9 cellular contexts compared by ENCODE assay signal in the genomic region with DNA sequence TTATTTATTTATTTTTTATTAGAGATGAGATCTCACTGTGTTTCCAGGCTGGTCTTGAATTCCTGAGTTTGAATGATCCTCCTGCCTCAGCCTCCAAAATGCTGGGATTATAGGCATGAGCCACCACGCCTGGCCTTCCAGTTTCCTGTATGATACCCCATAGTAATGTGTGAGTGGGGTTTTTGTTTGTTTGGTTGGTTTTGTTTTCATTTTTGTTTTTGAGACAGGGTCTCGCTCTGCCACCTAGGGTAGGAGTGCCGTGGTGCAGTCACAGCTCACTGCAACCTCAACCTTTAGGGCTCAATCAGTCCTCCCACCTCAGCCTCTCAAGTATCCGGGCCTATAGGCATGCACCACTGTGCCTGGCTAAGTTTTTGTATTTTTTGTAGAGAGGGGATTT. TPM values are rescaled to one million over a fixed set of nuclear protein-coding genes. Genes with fewer than 3 reads are reported as not detected.
DNase-seq lines count a peak whose midpoint lies in the region; ATAC-seq and TF ChIP-seq lines count a peak whose summit lies in the region.
"Had no signal": no experiment of that assay in that cellular context is flagged by ENCODE, and none has a peak within 500 bp of the region (broad histone marks: within the 10 kb centered on the region; RNA-seq: fewer than 3 reads in every experiment).

No MANE protein-coding gene starts in this region.

- H4K5ac ChIP-seq in mesendoderm (ENCODE audit: low read length) = no peak overlapping the region

- no peaks in the 10 kb centered on the region for H3K4me1 ChIP-seq in mesendoderm (ENCODE audit: control insufficient read depth, low read depth, low read length)

- H3K9me3 Mint-ChIP-seq in chondrocyte (ENCODE audit: low read depth) = no peaks in the 10 kb centered on the region

- peak; percentile 23 for DNase-seq in mesendoderm
- DNase-seq in chondrocyte (ENCODE audit: low spot score) = no peak
- DNase-seq in NCI-H526 (lab: John Stamatoyannopoulos, UW) = no peak
- no peak for DNase-seq in NCI-H187 treated with DMSO at 0.1 percent for 48 hours (lab: John Stamatoyannopoulos, UW)
- no peak for DNase-seq in head of caudate nucleus
- DNase-seq: NCI-H69 had no signal

- TF ChIP-seq CTCF in chondrocyte (IDR thresholded peaks at IDR 0.05) = no peak

- intact Hi-C loops in head of caudate nucleus (cut with DNase I) = no loop called here

- no peak overlapping the region for H2BK15ac ChIP-seq in mesendoderm (replicated peaks; ENCODE audit: low read depth)

- no peak overlapping the region for H3K4me3 Mint-ChIP-seq in chondrocyte (ENCODE audit: unreplicated experiment)

- H3K36me3 ChIP-seq in mesendoderm (ENCODE audit: control insufficient read depth, insufficient read depth, low read length) = no peaks in the 10 kb centered on the region

- ATAC-seq in GM18870 (IDR thresholded peaks at IDR 0.05; ENCODE audit: unreplicated experiment) (peak; percentile 79), GM21737 (IDR thresholded peaks at IDR 0.05; ENCODE audit: unreplicated experiment) (peak; percentile 71), HG03469 (IDR thresholded peaks at IDR 0.05; ENCODE audit: unreplicated experiment) (peak; percentile 58)

- no peak overlapping the region for H3K4ac ChIP-seq in mesendoderm (ENCODE audit: low read depth, low read length)

- no peak overlapping the region for H3K4me2 ChIP-seq in mesendoderm (ENCODE audit: low read length)

- WGBS in mesendoderm (ENCODE audit: extremely low coverage, insufficient coverage, low lambda C conversion rate) = no CpG with 5 or more reads among the region's 4 CpGs

- no peaks in the 10 kb centered on the region for H3K79me2 ChIP-seq in mesendoderm (ENCODE audit: control insufficient read depth, insufficient read depth, low read length)

- no peak overlapping the region for H3K27ac Mint-ChIP-seq in chondrocyte (ENCODE audit: unreplicated experiment)

- H3K4me3 ChIP-seq in mesendoderm (ENCODE audit: low read length) = no peak overlapping the region

- H2AK5ac ChIP-seq in mesendoderm (ENCODE audit: low read length) = no peak overlapping the region

- no peaks in the 10 kb centered on the region for H3K27me3 ChIP-seq in mesendoderm (ENCODE audit: insufficient read depth, low read length, poor library complexity)

- no peak overlapping the region for H4K8ac ChIP-seq in mesendoderm (ENCODE audit: low read depth, low read length)

- peaks cover 7% of the 10 kb centered on the region for H3K4me1 Mint-ChIP-seq in chondrocyte (ENCODE audit: low read depth)

- H3K18ac ChIP-seq in mesendoderm (ENCODE audit: low read length) = no peak overlapping the region

- H2BK5ac ChIP-seq in mesendoderm (ENCODE audit: low read length) = no peak overlapping the region

- H3K27ac ChIP-seq in mesendoderm (ENCODE audit: low read depth, low read length) = no peak overlapping the region

- no peaks in the 10 kb centered on the region for H3K79me1 ChIP-seq in mesendoderm (ENCODE audit: low read length)

- peaks cover 4% of the 10 kb centered on the region for H3K36me3 Mint-ChIP-seq in chondrocyte (ENCODE audit: low read depth)

- H3K9ac ChIP-seq in mesendoderm (ENCODE audit: low read length) = no peak overlapping the region

- H3K56ac ChIP-seq in mesendoderm (ENCODE audit: low read length) = no peak overlapping the region

- H3K23ac ChIP-seq in mesendoderm (ENCODE audit: low read length) = no peak overlapping the region

- H2BK120ac ChIP-seq in mesendoderm (ENCODE audit: low read depth, low read length) = no peak overlapping the region

- no peaks in the 10 kb centered on the region for H3K27me3 Mint-ChIP-seq in chondrocyte (ENCODE audit: low read depth)

RNA-seq across cellular contexts. Expression of a gene that starts 30.9 kb away (rescaled TPM):
- polyA plus RNA-seq in mesendoderm (2013, experiment 1 of 2) = 25.9 TPM
- 25.9 TPM for polyA plus RNA-seq in mesendoderm (2013, experiment 2 of 2)
- total RNA-seq in chondrocyte = 125 to 160 TPM (median 129 TPM) in 3 replicates
